ENCODE assay signal across 8 cellular contexts in the genomic region with DNA sequence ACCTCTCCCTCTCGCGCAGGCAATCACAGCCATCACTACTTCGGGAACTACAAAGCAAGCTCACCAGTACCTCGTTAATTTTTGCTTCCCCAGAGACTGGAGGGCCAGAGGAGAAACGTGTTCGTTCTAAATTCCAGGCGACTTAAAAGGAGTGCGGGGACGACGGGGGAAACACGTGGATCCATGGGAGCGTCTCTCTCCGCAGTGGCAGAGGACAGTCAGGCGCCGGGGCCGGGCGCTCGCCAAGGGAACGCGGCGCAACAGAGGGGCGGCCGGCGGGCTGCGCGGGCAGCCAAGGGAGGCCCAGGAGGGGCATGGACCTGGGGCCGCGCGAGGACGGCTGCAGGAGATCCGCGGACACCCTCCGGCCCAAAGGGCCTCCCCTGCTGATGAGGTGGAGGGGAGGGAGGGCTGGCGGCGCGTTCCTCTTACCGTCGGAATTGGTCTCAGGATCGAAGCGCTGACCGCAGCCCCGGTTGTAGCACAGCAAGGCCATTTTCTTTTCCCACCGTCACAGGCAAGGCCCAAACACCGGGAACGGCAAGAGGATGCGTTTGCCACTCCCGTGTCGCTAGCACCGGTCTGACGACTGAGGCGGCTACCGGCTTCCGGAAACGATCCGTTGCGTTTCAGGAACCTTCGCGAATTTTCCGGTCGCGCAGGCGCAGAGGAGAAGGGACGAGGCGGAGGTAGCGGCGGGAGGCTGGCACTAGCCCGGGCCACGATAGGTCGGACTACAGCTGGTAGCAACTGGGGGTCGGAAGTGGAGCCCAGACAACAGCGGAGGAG. TPM values are rescaled to one million over a fixed set of nuclear protein-coding genes. Genes with fewer than 3 reads are reported as not detected.
A peak's percentile ranks its signal among the peaks of the same experiment; 100 is the strongest.
DNase-seq lines count a peak whose midpoint lies in the region; ATAC-seq and TF ChIP-seq lines count a peak whose summit lies in the region.

A gene (minus strand): TSS at position 591 of the 789 bp plus-strand sequence. CDS start 95 bp downstream, at position 496.

- POLR2A ChIA-PET in IMR-90 (lab: Charles Lee; ENCODE audit: unreplicated experiment) (no interaction called here), PC-9 (lab: Charles Lee; ENCODE audit: unreplicated experiment) (interaction anchor here (0.6 kb wide), 1 partner anchor 54 kb away, joined by 4 read pairs; no protein-coding TSS in a partner anchor)

- H3K4ac ChIP-seq in IMR-90 (ENCODE audit: low read depth, low read length): peak within 1 kb of the TSS; percentile 93

- peak within 1 kb of the TSS; percentile 94 for H4K5ac ChIP-seq in IMR-90 (ENCODE audit: low read depth, low read length)

- peak within 1 kb of the TSS; percentile 33; the same call in 1 of the 3 replicates for H2BK15ac ChIP-seq in IMR-90 (ENCODE audit: low read depth, low read length)

- H2AFZ ChIP-seq in IMR-90 (replicated peaks; ENCODE audit: low read length, poor library complexity): peak within 1 kb of the TSS; percentile 98
- peak within 1 kb of the TSS; percentile 100 for H2AFZ ChIP-seq in PC-9

- peak within 1 kb of the TSS; percentile 91 for H3K14ac ChIP-seq in IMR-90 (replicated peaks; ENCODE audit: low read depth, low read length)

- peaks cover 59% of the 10 kb centered on the region for H3K79me2 ChIP-seq in PC-9 (ENCODE audit: low read depth)

- 0% methylated on average over 23 of the region's 71 CpGs; no CpG with 5 or more reads in 1 of the 2 experiments for WGBS in IMR-90 (ENCODE audit: extremely low coverage in 2 of 2, insufficient read length in 1 of 2), 2 experiments
- 0% methylated on average over 67 to 71 of the region's 71 CpGs for WGBS in esophagus, 2 donors

- H3K23ac ChIP-seq in IMR-90 (ENCODE audit: low read depth, low read length): peak within 1 kb of the TSS; percentile 95

- peak within 1 kb of the TSS; percentile 47 for H2BK120ac ChIP-seq in IMR-90 (ENCODE audit: low read depth, low read length)

- H3K9me1 ChIP-seq in IMR-90 (ENCODE audit: insufficient read depth, low read length): no peaks in the 10 kb centered on the region

- TF ChIP-seq POLR2A in IMR-90 (IDR thresholded peaks at IDR 0.05; ENCODE audit: low read depth, low read length): peak; percentile 85

- H4K91ac ChIP-seq in IMR-90 (ENCODE audit: insufficient read depth, low read depth, low read length): peak within 1 kb of the TSS; percentile 79

- H3K79me1 ChIP-seq in IMR-90 (ENCODE audit: low read depth in 1 of 2, low read length in 2 of 2): peaks cover 0 to 19% of the 10 kb centered on the region in 2 experiments; a peak in 2 of 4 replicates

- peak within 1 kb of the TSS; percentile 66 for H2BK5ac ChIP-seq in IMR-90 (ENCODE audit: low read depth, low read length, poor library complexity, severe bottlenecking)

- H3K4me3 ChIP-seq in IMR-90 (ENCODE audit: insufficient read depth, low read depth, low read length) (peak within 1 kb of the TSS; percentile 97), PC-9 (peak within 1 kb of the TSS; percentile 88), esophagus (ENCODE audit: low read depth in 1 of 2, low read length in 2 of 2) (peak within 1 kb of the TSS; percentile 90 to 96), mucosa of rectum (ENCODE audit: low read length in 2 of 2) (peak within 1 kb of the TSS; percentile 90 to 97)

- H4K20me1 ChIP-seq in IMR-90 (ENCODE audit: insufficient read depth, low read length): peaks cover 44% of the 10 kb centered on the region
- H4K20me1 ChIP-seq in PC-9 (ENCODE audit: insufficient read depth): peaks cover 45% of the 10 kb centered on the region

- peak within 1 kb of the TSS; percentile 72 to 97 for H4K8ac ChIP-seq in IMR-90 (ENCODE audit: low read depth in 2 of 2, low read length in 2 of 2)

- intact Hi-C loops in IMR-90 (cut with micrococcal nuclease) (no loop called here), PC-9 (cut with micrococcal nuclease; ENCODE audit: unreplicated experiment) (no loop called here)

- in situ Hi-C loops in IMR-90 (cut with MboI; ENCODE audit: low sequenced_read_pairs): no loop called here

- dilution Hi-C loops in IMR-90 (cut with HindIII; ENCODE audit: low sequenced_read_pairs, unreplicated experiment): no loop called here

- H3K4me2 ChIP-seq in IMR-90 (ENCODE audit: low read depth, low read length) (peak within 1 kb of the TSS; percentile 91), PC-9 (peak within 1 kb of the TSS; percentile 82)

- no peak within 1 kb of the TSS for H2BK20ac ChIP-seq in IMR-90 (ENCODE audit: low read depth, low read length)

- no peaks in the 10 kb centered on the region for H3F3A ChIP-seq in PC-9 (ENCODE audit: insufficient read depth, low read depth)

- no peaks in the 10 kb centered on the region for H3K9me2 ChIP-seq in PC-9 (ENCODE audit: insufficient read depth)

- BruUV-seq in IMR-90 (replicated peaks; lab: Mats Ljungman, UMichigan): no TSS peak
- TSS peak; percentile 66 for BruUV-seq in PC-9 (replicated peaks; lab: Mats Ljungman, UMichigan)

- peak within 1 kb of the TSS; percentile 87 for H2AK9ac ChIP-seq in IMR-90 (replicated peaks; ENCODE audit: low read depth, low read length, poor library complexity)

- ATAC-seq in GM21529 (IDR thresholded peaks at IDR 0.05; ENCODE audit: unreplicated experiment) (peak; percentile 90), IMR-90 (ENCODE audit: low read depth) (peak; percentile 92)

- H3K36me3 ChIP-seq in IMR-90 (ENCODE audit: control insufficient read depth, insufficient read depth, low read length): no peaks in the 10 kb centered on the region
- 0 out of 2 replicates have a peak, but pooled peaks cover 15% of the 10 kb centered on the region for H3K36me3 ChIP-seq in PC-9 (ENCODE audit: low read depth)
- H3K36me3 ChIP-seq in esophagus (ENCODE audit: control insufficient read depth in 2 of 2, insufficient read depth in 2 of 2, low read length in 1 of 2): no peaks in the 10 kb centered on the region
- H3K36me3 ChIP-seq in mucosa of rectum (ENCODE audit: control insufficient read depth in 2 of 2, insufficient read depth in 2 of 2, low read length in 2 of 2): no peaks in the 10 kb centered on the region

- peak within 1 kb of the TSS; percentile 94 for H3K9ac ChIP-seq in IMR-90 (ENCODE audit: low read depth, low read length)
- H3K9ac ChIP-seq in mucosa of rectum (ENCODE audit: low read depth in 1 of 2, low read length in 2 of 2): peak within 1 kb of the TSS; percentile 84

- H3K27me3 ChIP-seq in IMR-90 (ENCODE audit: control insufficient read depth, insufficient read depth, low read length): no peaks in the 10 kb centered on the region
- no peaks in the 10 kb centered on the region for H3K27me3 ChIP-seq in PC-9 (ENCODE audit: insufficient read depth, low read depth)
- no peaks in the 10 kb centered on the region for H3K27me3 ChIP-seq in esophagus (ENCODE audit: control insufficient read depth in 1 of 2, insufficient read depth in 2 of 2, low read length in 2 of 2)
- H3K27me3 ChIP-seq in mucosa of rectum (ENCODE audit: control insufficient read depth in 2 of 2, insufficient read depth in 2 of 2, low read length in 2 of 2): no peaks in the 10 kb centered on the region

- H3K56ac ChIP-seq in IMR-90 (ENCODE audit: extremely low read depth, insufficient read depth, low read length): peak within 1 kb of the TSS; percentile 87

- no peaks in the 10 kb centered on the region for H3K9me3 ChIP-seq in IMR-90 (ENCODE audit: control insufficient read depth, insufficient read depth, low read length)
- no peaks in the 10 kb centered on the region; the same call in 1 of the 2 replicates for H3K9me3 ChIP-seq in PC-9 (ENCODE audit: insufficient read depth, low read depth)
- H3K9me3 ChIP-seq in esophagus (ENCODE audit: control insufficient read depth in 2 of 2, insufficient read depth in 1 of 2, low read depth in 1 of 2, low read length in 1 of 2): no peaks in the 10 kb centered on the region
- H3K9me3 ChIP-seq in mucosa of rectum (ENCODE audit: control insufficient read depth in 2 of 2, low read length in 2 of 2): no peaks in the 10 kb centered on the region

- H2AK5ac ChIP-seq in IMR-90 (ENCODE audit: low read depth, low read length): peak within 1 kb of the TSS; percentile 43; the same call in 1 of the 2 replicates

- H3K4me1 ChIP-seq in IMR-90 (ENCODE audit: control insufficient read depth, insufficient read depth, low read length) (peaks cover 4% of the 10 kb centered on the region), PC-9 (replicated peaks; ENCODE audit: insufficient read depth) (peaks cover 45% of the 10 kb centered on the region), esophagus (ENCODE audit: control insufficient read depth in 2 of 2, insufficient read depth in 2 of 2, low read length in 1 of 2) (peaks cover 0 to 2% of the 10 kb centered on the region in 2 donors), mucosa of rectum (ENCODE audit: control insufficient read depth in 2 of 2, insufficient read depth in 2 of 2, low read length in 2 of 2) (peaks cover 7 to 12% of the 10 kb centered on the region in 2 donors)

- H3K27ac ChIP-seq in IMR-90 (ENCODE audit: insufficient read depth, low read length) (peak within 1 kb of the TSS; percentile 79), PC-9 (peak within 1 kb of the TSS; percentile 56), esophagus (ENCODE audit: low read depth in 2 of 2, low read length in 1 of 2) (peak within 1 kb of the TSS; percentile 86 to 91), mucosa of rectum (ENCODE audit: low read depth in 2 of 2, low read length in 2 of 2) (peak within 1 kb of the TSS; percentile 78 to 85)

- CTCF ChIA-PET in IMR-90 (lab: Yijun Ruan, JAX): no interaction called here
- CTCF ChIA-PET in PC-9 (lab: Charles Lee): no interaction called here

- DNase-seq in DMS153 treated with DMSO at 0.1 percent for 48 hours (lab: John Stamatoyannopoulos, UW; ENCODE audit: unreplicated experiment) (peak; percentile 67), IMR-90 (peak; percentile 75), PC-9 (peak; percentile 79 to 88)
- peak; percentile 91 for DNase-seq in activated T-cell treated with anti-CD3 and anti-CD28 coated beads, Interleukin-2, amount 50 U/mL, for 1 hour
- DNase-seq in stimulated activated CD8-positive, alpha-beta memory T cell treated with anti-CD3 and anti-CD28 coated beads, Interleukin-4, amount 100 ng/mL, for 48 hours: peak; percentile 98

- H3K18ac ChIP-seq in IMR-90 (ENCODE audit: low read depth, low read length): peak within 1 kb of the TSS; percentile 71

- TF ChIP-seq CTCF in IMR-90 (conservative IDR thresholded peaks at IDR 0.05; ENCODE audit: low read depth, low read length) (no peak), PC-9 (conservative IDR thresholded peaks at IDR 0.05) (no peak)

- no peak for TF ChIP-seq RAD21 in IMR-90 (IDR thresholded peaks at IDR 0.05; ENCODE audit: low read length)

RNA-seq across cellular contexts. Expression of the gene that starts here (rescaled TPM):
- total RNA-seq in IMR-90 (2012; rRNA removed): 51.4 and 102 TPM in 2 replicates
- polyA plus RNA-seq in IMR-90 (2012; rRNA removed): 17.4 and 26.9 TPM in 2 replicates
- polyA plus RNA-seq in IMR-90 (2012; cell fraction: cytosol; rRNA removed): 7.3 and 10.6 TPM in 2 replicates
- 14.3 and 40.2 TPM in 2 replicates for polyA plus RNA-seq in IMR-90 (2012; cell fraction: nucleus; rRNA removed; ENCODE audit: low replicate concordance)
- total RNA-seq in PC-9 (2021): 34.6 and 70.5 TPM in 2 replicates
- polyA plus RNA-seq in esophagus: 10 to 100 TPM; 14.0 to 24.0 TPM

Comparison
In these comparisons a context has a peak if more than half of its experiments do, and no peak if none do; other contexts are left out.
1. Peak in every context shown above with its lines: DNase-seq, ATAC-seq, H3K4me3 ChIP-seq and H3K27ac ChIP-seq.